In the genomic region with DNA sequence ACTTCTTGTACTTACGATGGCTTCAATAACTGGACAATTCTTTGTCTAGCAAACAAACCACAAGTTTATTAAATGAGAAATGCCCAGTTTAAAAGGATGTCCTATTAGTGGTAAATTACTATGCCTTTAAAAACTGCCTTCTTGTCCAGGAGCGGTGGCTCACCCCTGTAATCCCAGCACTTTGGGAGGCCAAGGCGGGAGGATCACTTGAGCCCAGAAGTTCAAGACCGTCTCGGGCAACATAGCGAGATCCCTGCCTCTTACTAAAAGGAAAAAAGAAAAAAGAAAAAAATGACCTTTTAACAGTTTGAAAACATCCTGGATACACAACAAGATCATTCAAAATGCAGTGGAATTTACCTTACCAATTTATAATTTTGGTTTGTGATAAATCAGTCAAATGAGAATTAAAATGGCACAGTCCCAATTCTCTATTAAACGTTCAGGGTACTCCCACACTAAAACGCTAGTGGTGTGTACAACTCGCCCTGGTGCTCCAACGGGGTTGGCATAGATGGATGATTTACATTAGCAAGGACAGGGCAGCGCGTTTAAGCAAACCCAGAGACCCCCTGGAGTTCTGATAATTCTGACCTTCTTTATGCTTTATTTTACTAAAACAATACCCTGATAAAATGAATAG, we compare ENCODE assay signal across 8 cellular contexts. TPM values are rescaled to one million over a fixed set of nuclear protein-coding genes. Genes with fewer than 3 reads are reported as not detected.
DNase-seq lines count a peak whose midpoint lies in the region; ATAC-seq and TF ChIP-seq lines count a peak whose summit lies in the region.

No MANE protein-coding gene starts in this region.

- H3K27me3 Mint-ChIP-seq in activated naive CD8-positive, alpha-beta T cell, result no peaks in the 10 kb centered on the region

- no peaks in the 10 kb centered on the region for H3K9me3 ChIP-seq in right atrium auricular region
- H3K9me3 ChIP-seq in suprapubic skin, result no peaks in the 10 kb centered on the region

- peak overlapping the region; percentile 100 for H3K27ac ChIP-seq in right atrium auricular region
- peak overlapping the region; percentile 96 for H3K27ac ChIP-seq in suprapubic skin

- DNase-seq in right atrium auricular region (ENCODE audit: low spot score), result no peak
- DNase-seq in Right ventricle myocardium superior, result no peak
- DNase-seq in kidney epithelial cell (ENCODE audit: low read depth), result no peak
- DNase-seq in suprapubic skin (ENCODE audit: low spot score in 2 of 2), result no peak
- DNase-seq in mesenteric fat pad (ENCODE audit: low spot score), result no peak

- no peaks in the 10 kb centered on the region for H3K9me3 Mint-ChIP-seq in activated naive CD8-positive, alpha-beta T cell (ENCODE audit: low read depth)

- no peaks in the 10 kb centered on the region for H3K27me3 ChIP-seq in right atrium auricular region
- no peaks in the 10 kb centered on the region for H3K27me3 ChIP-seq in kidney epithelial cell (ENCODE audit: control insufficient read depth, insufficient read depth, low read length)
- no peaks in the 10 kb centered on the region for H3K27me3 ChIP-seq in suprapubic skin

- TF ChIP-seq POLR2A in suprapubic skin (IDR thresholded peaks at IDR 0.05), result no peak

- peak overlapping the region; percentile 97 for H3K27ac Mint-ChIP-seq in activated naive CD8-positive, alpha-beta T cell

- ATAC-seq in Right ventricle myocardium superior (ENCODE audit: poor library complexity), result no peak
- no peak for ATAC-seq in GM21825 (IDR thresholded peaks at IDR 0.05; ENCODE audit: unreplicated experiment)
- no peak for ATAC-seq in HG03108 (IDR thresholded peaks at IDR 0.05; ENCODE audit: unreplicated experiment)

- H3K4me1 ChIP-seq in right atrium auricular region, result peaks cover 0 to 38% of the 10 kb centered on the region in 2 donors
- H3K4me1 ChIP-seq in suprapubic skin, result peaks cover 40% of the 10 kb centered on the region

- TF ChIP-seq EP300 in suprapubic skin (IDR thresholded peaks at IDR 0.05), result no peak

- 32% methylated on average over 12 of the region's 12 CpGs for WGBS in suprapubic skin

- H3K36me3 Mint-ChIP-seq in activated naive CD8-positive, alpha-beta T cell, result peaks cover 4% of the 10 kb centered on the region

- H3K4me1 Mint-ChIP-seq in activated naive CD8-positive, alpha-beta T cell (ENCODE audit: low read depth), result peaks cover 71% of the 10 kb centered on the region

- H3K36me3 ChIP-seq in right atrium auricular region (no peaks in the 10 kb centered on the region), kidney epithelial cell (ENCODE audit: control insufficient read depth, insufficient read depth, low read length) (no peaks in the 10 kb centered on the region), suprapubic skin (no peaks in the 10 kb centered on the region)

- peak overlapping the region; percentile 95 for H3K4me3 Mint-ChIP-seq in activated naive CD8-positive, alpha-beta T cell

- H3K4me3 ChIP-seq in right atrium auricular region (peak overlapping the region; percentile 85 to 91), kidney epithelial cell (ENCODE audit: low read depth, low read length) (peak overlapping the region; percentile 82), suprapubic skin (peak overlapping the region; percentile 85)

- no peak for TF ChIP-seq CTCF in right atrium auricular region (IDR thresholded peaks at IDR 0.05)
- no peak for TF ChIP-seq CTCF in kidney epithelial cell (IDR thresholded peaks at IDR 0.05; ENCODE audit: insufficient read depth, low read length, poor library complexity, severe bottlenecking)
- no peak for TF ChIP-seq CTCF in suprapubic skin (IDR thresholded peaks at IDR 0.05)

- intact Hi-C loops in Right ventricle myocardium superior (cut with DNase I), result no loop called here

RNA-seq across cellular contexts. Expression of gene ZBTB2, which starts 2.2 kb away (rescaled TPM):
- total RNA-seq in right atrium auricular region (1 to 10 TPM; 4.8 to 7.9 TPM), Right ventricle myocardium superior (4.1 TPM), kidney epithelial cell (13.6 and 14.0 TPM in 2 replicates), suprapubic skin (10 to 100 TPM in 3 of 4 donors, 1 to 10 TPM in 1; 9.5 to 17.5 (median 13.0) TPM), mesenteric fat pad (10.7 TPM)
